In genomic region chr12:100826323-100826722, GRCh38 we compare ENCODE assay signal across 10 cellular contexts. TPM values are rescaled to one million over a fixed set of nuclear protein-coding genes. Genes with fewer than 3 reads are reported as not detected.
A peak's percentile ranks its signal among the peaks of the same experiment; 100 is the strongest.
DNase-seq lines count a peak whose midpoint lies in the region; ATAC-seq and TF ChIP-seq lines count a peak whose summit lies in the region.
"Had no signal": no experiment of that assay in that cellular context is flagged by ENCODE, and none has a peak within 500 bp of the region (broad histone marks: within the 10 kb centered on the region; RNA-seq: fewer than 3 reads in every experiment).

No MANE protein-coding gene starts in this region.

- no peak; the same call in 1 of the 2 replicates for TF ChIP-seq RAD21 in Ishikawa (IDR thresholded peaks at IDR 0.05; ENCODE audit: low read depth)

- no peak overlapping the region for H3K4me3 Mint-ChIP-seq in stimulated activated naive B cell treated with anti-CD40 and anti-IgM and Interleukin-4, amounts not matched to agents 10 μg/mL and 1 μg/mL and 100 μg/mL, for 72 hours
- H3K4me3 Mint-ChIP-seq: dendritic cell treated with granulocyte-macrophage colony-stimulating factor and Interleukin-4, amounts not matched to agents 40 ng/mL and 50 ng/mL, for 4 days had no signal

- no peak overlapping the region for H3K27ac Mint-ChIP-seq in stimulated activated naive B cell treated with anti-CD40 and anti-IgM and Interleukin-4, amounts not matched to agents 10 μg/mL and 1 μg/mL and 100 μg/mL, for 72 hours
- H3K27ac Mint-ChIP-seq: dendritic cell treated with granulocyte-macrophage colony-stimulating factor and Interleukin-4, amounts not matched to agents 40 ng/mL and 50 ng/mL, for 4 days had no signal

- intact Hi-C loops in right lobe of liver (cut with DNase I): no loop called here

- H3K27ac ChIP-seq in right lobe of liver: no peak overlapping the region

- H3K36me3 Mint-ChIP-seq in stimulated activated naive B cell treated with anti-CD40 and anti-IgM and Interleukin-4, amounts not matched to agents 10 μg/mL and 1 μg/mL and 100 μg/mL, for 72 hours: no peaks in the 10 kb centered on the region

- H3K27me3 Mint-ChIP-seq in stimulated activated naive B cell treated with anti-CD40 and anti-IgM and Interleukin-4, amounts not matched to agents 10 μg/mL and 1 μg/mL and 100 μg/mL, for 72 hours: peaks cover 0 to 4% of the 10 kb centered on the region in 2 donors
- H3K27me3 Mint-ChIP-seq: dendritic cell treated with granulocyte-macrophage colony-stimulating factor and Interleukin-4, amounts not matched to agents 40 ng/mL and 50 ng/mL, for 4 days had no signal

- H3K9me3 ChIP-seq in right lobe of liver: no peaks in the 10 kb centered on the region

- TF ChIP-seq CTCF in AG10803 (conservative IDR thresholded peaks at IDR 0.05; ENCODE audit: low read length) (no peak), astrocyte of the spinal cord (IDR thresholded peaks at IDR 0.05; ENCODE audit: low read depth, low read length) (no peak), right lobe of liver (IDR thresholded peaks at IDR 0.05) (no peak)

- H3K4me1 ChIP-seq in right lobe of liver: no peaks in the 10 kb centered on the region

- in situ Hi-C loops in astrocyte of the spinal cord (cut with HindIII; ENCODE audit: low sequenced_read_pairs): no loop called here

- no peaks in the 10 kb centered on the region for H3K27me3 ChIP-seq in right lobe of liver

- H3K4me1 Mint-ChIP-seq in stimulated activated naive B cell treated with anti-CD40 and anti-IgM and Interleukin-4, amounts not matched to agents 10 μg/mL and 1 μg/mL and 100 μg/mL, for 72 hours: no peaks in the 10 kb centered on the region

- peak in 2 of 4 donors; percentile 31 to 47 for ATAC-seq in right lobe of liver
- ATAC-seq in GM19455 (IDR thresholded peaks at IDR 0.05; ENCODE audit: unreplicated experiment): no peak
- ATAC-seq in stimulated activated naive B cell treated with anti-CD40 and anti-IgM and Interleukin-4, amounts not matched to agents 10 μg/mL and 1 μg/mL and 100 μg/mL, for 72 hours (replicated peaks): no peak

- no peaks in the 10 kb centered on the region for H3K9me3 Mint-ChIP-seq in stimulated activated naive B cell treated with anti-CD40 and anti-IgM and Interleukin-4, amounts not matched to agents 10 μg/mL and 1 μg/mL and 100 μg/mL, for 72 hours
- H3K9me3 Mint-ChIP-seq: dendritic cell treated with granulocyte-macrophage colony-stimulating factor and Interleukin-4, amounts not matched to agents 40 ng/mL and 50 ng/mL, for 4 days had no signal

- no peak for TF ChIP-seq EP300 in Ishikawa (IDR thresholded peaks at IDR 0.05; ENCODE audit: borderline replicate concordance)

- DNase-seq in AG10803 (ENCODE audit: low read depth): peak; percentile 52
- peak; percentile 57 for DNase-seq in astrocyte of the spinal cord (ENCODE audit: low read depth, low spot score)
- peak; percentile 32 to 54 (median 48) for DNase-seq in right lobe of liver
- no peak for DNase-seq in NCI-H69 (lab: John Stamatoyannopoulos, UW)
- DNase-seq in NCI-H187 treated with DMSO at 0.1 percent for 48 hours (lab: John Stamatoyannopoulos, UW): no peak
- DNase-seq in stimulated activated naive B cell treated with anti-CD40 and anti-IgM and Interleukin-4, amounts not matched to agents 10 μg/mL and 1 μg/mL and 100 μg/mL, for 72 hours: no peak
- DNase-seq: NCI-H1417 had no signal

- H3K4me3 ChIP-seq in AG10803 (ENCODE audit: low read length) (no peak overlapping the region), astrocyte of the spinal cord (ENCODE audit: low read depth, low read length) (no peak overlapping the region), right lobe of liver (no peak overlapping the region)

- 1% methylated on average over 4 of the region's 4 CpGs for WGBS in right lobe of liver (ENCODE audit: insufficient coverage, low coverage, low lambda C conversion rate, missing lambda C conversion rate)

- no peaks in the 10 kb centered on the region for H3K36me3 ChIP-seq in right lobe of liver

- no peak for TF ChIP-seq POLR2A in right lobe of liver (IDR thresholded peaks at IDR 0.05)

TF ChIP-seq in Ishikawa, 13 proteins besides CTCF, POLR2A, EP300 and RAD21:
- no peak for TF ChIP-seq EGR1 (IDR thresholded peaks at IDR 0.05)
- no peak for TF ChIP-seq TCF12 (IDR thresholded peaks at IDR 0.05; ENCODE audit: low read depth)
- TF ChIP-seq REST (IDR thresholded peaks at IDR 0.05; ENCODE audit: low read depth): peak; percentile 95
- no peak for TF ChIP-seq TAF1 (IDR thresholded peaks at IDR 0.05; ENCODE audit: low read depth)
- TF ChIP-seq CEBPB (IDR thresholded peaks at IDR 0.05): no peak
- TF ChIP-seq TEAD4 (IDR thresholded peaks at IDR 0.05): no peak
- no peak for TF ChIP-seq CREB1 (IDR thresholded peaks at IDR 0.05; ENCODE audit: low read depth)
- TF ChIP-seq YY1 (IDR thresholded peaks at IDR 0.05; ENCODE audit: low read depth): no peak

RNA-seq across cellular contexts. Expression of gene ANO4, which starts 31.7 kb away (rescaled TPM):
- under 1 TPM in 1 of 6 experiments, not detected in 5; 0.13 TPM for total RNA-seq in right lobe of liver

Comparison
In these comparisons a context has a peak if more than half of its experiments do, and no peak if none do; other contexts are left out.
1. DNase-seq: peak in AG10803 (single experiment), astrocyte of the spinal cord (single experiment) and right lobe of liver (3 of 3); none in NCI-H69 (single experiment), NCI-H187 treated with DMSO at 0.1 percent for 48 hours (single experiment) and stimulated activated naive B cell treated with anti-CD40 and anti-IgM and Interleukin-4, amounts not matched to agents 10 μg/mL and 1 μg/mL and 100 μg/mL, for 72 hours (single experiment).